ENCODE assay signal across 14 cellular contexts in genomic region chr16:67860589-67861398, GRCh38. TPM values are rescaled to one million over a fixed set of nuclear protein-coding genes. Genes with fewer than 3 reads are reported as not detected.
DNase-seq lines count a peak whose midpoint lies in the region; ATAC-seq and TF ChIP-seq lines count a peak whose summit lies in the region.
"Had no signal": no experiment of that assay in that cellular context is flagged by ENCODE, and none has a peak within 500 bp of the region (broad histone marks: within the 10 kb centered on the region; RNA-seq: fewer than 3 reads in every experiment).

No MANE protein-coding gene starts in this region.

- no peaks in the 10 kb centered on the region for H3K27me3 Mint-ChIP-seq in progenitor cell of endocrine pancreas
- H3K27me3 Mint-ChIP-seq in stimulated activated naive CD8-positive, alpha-beta T cell treated with anti-CD3 and anti-CD28 coated beads, Interleukin-15, amount 100 ng/mL, for 72 hours, result no peaks in the 10 kb centered on the region
- H3K27me3 Mint-ChIP-seq: activated naive CD8-positive, alpha-beta T cell had no signal

- ATAC-seq in GM21390 (IDR thresholded peaks at IDR 0.05; ENCODE audit: unreplicated experiment), result no peak
- ATAC-seq in GM21529 (IDR thresholded peaks at IDR 0.05; ENCODE audit: unreplicated experiment), result no peak
- ATAC-seq in stimulated activated naive CD8-positive, alpha-beta T cell treated with anti-CD3 and anti-CD28 coated beads, Interleukin-15, amount 100 ng/mL, for 72 hours, result no peak

- H3K9me3 Mint-ChIP-seq in progenitor cell of endocrine pancreas (ENCODE audit: low read depth), result no peaks in the 10 kb centered on the region
- no peaks in the 10 kb centered on the region for H3K9me3 Mint-ChIP-seq in stimulated activated naive CD8-positive, alpha-beta T cell treated with anti-CD3 and anti-CD28 coated beads, Interleukin-15, amount 100 ng/mL, for 72 hours

- TF ChIP-seq CTCF in progenitor cell of endocrine pancreas (IDR thresholded peaks at IDR 0.05; ENCODE audit: unreplicated experiment), result no peak

- DNase-seq in EH (ENCODE audit: low read depth) (peak; percentile 55), RPMI7951 (ENCODE audit: low read depth) (peak; percentile 67), progenitor cell of endocrine pancreas (ENCODE audit: low spot score, unreplicated experiment) (no peak), OCI-M1 (lab: John Stamatoyannopoulos, UW) (no peak)
- DNase-seq in stimulated activated naive CD8-positive, alpha-beta T cell treated with anti-CD3 and anti-CD28 coated beads, Interleukin-15, amount 100 ng/mL, for 72 hours, result no peak
- DNase-seq: NCI-H1694 treated with DMSO at 0.1 percent for 48 hours; stimulated activated CD4-positive, alpha-beta T cell treated with anti-CD3 and anti-CD28 coated beads, Interleukin-12 subunit alpha, Interleukin-12 subunit beta, amount 100 ng/mL, for 4 hours; stimulated activated naive CD4-positive, alpha-beta T cell had no signal

- H3K9me3 ChIP-seq in esophagus (ENCODE audit: control insufficient read depth in 2 of 2, insufficient read depth in 1 of 2, low read depth in 1 of 2, low read length in 1 of 2), result no peaks in the 10 kb centered on the region

- WGBS in esophagus, 2 donors, result 64 to 74% methylated on average over 8 of the region's 8 CpGs

- H3K4me3 ChIP-seq in esophagus (ENCODE audit: low read depth in 1 of 2, low read length in 2 of 2), result no peak overlapping the region

- H3K4me3 Mint-ChIP-seq in progenitor cell of endocrine pancreas (ENCODE audit: low read depth), result no peak overlapping the region
- H3K4me3 Mint-ChIP-seq in stimulated activated naive CD8-positive, alpha-beta T cell treated with anti-CD3 and anti-CD28 coated beads, Interleukin-15, amount 100 ng/mL, for 72 hours, result no peak overlapping the region
- H3K4me3 Mint-ChIP-seq: activated naive CD8-positive, alpha-beta T cell had no signal

- H3K27me3 ChIP-seq in esophagus (ENCODE audit: control insufficient read depth in 1 of 2, insufficient read depth in 2 of 2, low read length in 2 of 2), result no peaks in the 10 kb centered on the region

- H3K27ac ChIP-seq in esophagus (ENCODE audit: low read depth in 2 of 2, low read length in 1 of 2), result peak overlapping the region; percentile 66 to 74

- H3K4me1 Mint-ChIP-seq in progenitor cell of endocrine pancreas (ENCODE audit: low read depth), result peaks cover 22% of the 10 kb centered on the region
- H3K4me1 Mint-ChIP-seq in stimulated activated naive CD8-positive, alpha-beta T cell treated with anti-CD3 and anti-CD28 coated beads, Interleukin-15, amount 100 ng/mL, for 72 hours, result peaks cover 28% of the 10 kb centered on the region

- peaks cover 7% of the 10 kb centered on the region for H3K36me3 Mint-ChIP-seq in progenitor cell of endocrine pancreas (ENCODE audit: insufficient read depth)
- H3K36me3 Mint-ChIP-seq: activated naive CD8-positive, alpha-beta T cell had no signal

- H3K4me1 ChIP-seq in esophagus (ENCODE audit: control insufficient read depth in 2 of 2, insufficient read depth in 2 of 2, low read length in 1 of 2), result peaks cover 17 to 47% of the 10 kb centered on the region in 2 donors

- peak overlapping the region; percentile 25 for H3K27ac Mint-ChIP-seq in progenitor cell of endocrine pancreas
- no peak overlapping the region for H3K27ac Mint-ChIP-seq in stimulated activated naive CD8-positive, alpha-beta T cell treated with anti-CD3 and anti-CD28 coated beads, Interleukin-15, amount 100 ng/mL, for 72 hours
- H3K27ac Mint-ChIP-seq: activated naive CD8-positive, alpha-beta T cell had no signal

- peaks cover 0 to 4% of the 10 kb centered on the region in 2 donors for H3K36me3 ChIP-seq in esophagus (ENCODE audit: control insufficient read depth in 2 of 2, insufficient read depth in 2 of 2, low read length in 1 of 2)

RNA-seq across cellular contexts. Expression of gene EDC4, which starts 12.1 kb away (rescaled TPM):
- total RNA-seq in RPMI7951 (2014; rRNA removed; shearing (Covaris generic)), result 39.7 and 42.4 TPM in 2 replicates
- 10 to 100 TPM; 26.9 to 27.7 TPM for polyA plus RNA-seq in esophagus
- 96.8 and 110 TPM in 2 replicates for total RNA-seq in progenitor cell of endocrine pancreas

RNA-seq across cellular contexts. Expression of gene CENPT, which starts 13.3 kb away (rescaled TPM):
- total RNA-seq in RPMI7951 (2014; rRNA removed; shearing (Covaris generic)), result 28.5 and 31.2 TPM in 2 replicates
- polyA plus RNA-seq in esophagus, result 10 to 100 TPM; 35.5 to 65.0 TPM
- total RNA-seq in progenitor cell of endocrine pancreas, result 76.2 and 80.6 TPM in 2 replicates

RNA-seq across cellular contexts. Expression of gene NUTF2, which starts 14.1 kb away (rescaled TPM):
- 392 and 459 TPM in 2 replicates for total RNA-seq in RPMI7951 (2014; rRNA removed; shearing (Covaris generic))
- polyA plus RNA-seq in esophagus, result 100 to 1,000 TPM in 1 of 2 donors, 10 to 100 TPM in 1; 95.4 to 109 TPM
- total RNA-seq in progenitor cell of endocrine pancreas, result 167 and 177 TPM in 2 replicates

RNA-seq across cellular contexts. Expression of gene THAP11, which starts 18.7 kb away (rescaled TPM):
- total RNA-seq in RPMI7951 (2014; rRNA removed; shearing (Covaris generic)), result 36.2 and 41.8 TPM in 2 replicates
- 10 to 100 TPM in 1 of 2 donors, 1 to 10 TPM in 1; 6.8 to 17.9 TPM for polyA plus RNA-seq in esophagus
- 28.6 and 32.0 TPM in 2 replicates for total RNA-seq in progenitor cell of endocrine pancreas

RNA-seq across cellular contexts. Expression of gene NRN1L, which starts 23.9 kb away (rescaled TPM):
- total RNA-seq in RPMI7951 (2014; rRNA removed; shearing (Covaris generic)), result 1.3 TPM in 1 of 2 replicates, not detected in the other
- polyA plus RNA-seq in esophagus, result 1 to 10 TPM in 1 of 2 donors, under 1 TPM in 1; 0.41 to 1.5 TPM
- total RNA-seq in progenitor cell of endocrine pancreas, result not detected in 2 replicates
- total RNA-seq: frontal cortex, mesenteric fat pad had no signal

Comparison
In these comparisons a context has a peak if more than half of its experiments do, and no peak if none do; other contexts are left out.
1. DNase-seq: peak in EH (single experiment) and RPMI7951 (single experiment); none in progenitor cell of endocrine pancreas (single experiment), OCI-M1 (single experiment) and stimulated activated naive CD8-positive, alpha-beta T cell treated with anti-CD3 and anti-CD28 coated beads, Interleukin-15, amount 100 ng/mL, for 72 hours (0 of 2).